Comparison of ENCODE assay signal across 8 cellular contexts in the genomic region with DNA sequence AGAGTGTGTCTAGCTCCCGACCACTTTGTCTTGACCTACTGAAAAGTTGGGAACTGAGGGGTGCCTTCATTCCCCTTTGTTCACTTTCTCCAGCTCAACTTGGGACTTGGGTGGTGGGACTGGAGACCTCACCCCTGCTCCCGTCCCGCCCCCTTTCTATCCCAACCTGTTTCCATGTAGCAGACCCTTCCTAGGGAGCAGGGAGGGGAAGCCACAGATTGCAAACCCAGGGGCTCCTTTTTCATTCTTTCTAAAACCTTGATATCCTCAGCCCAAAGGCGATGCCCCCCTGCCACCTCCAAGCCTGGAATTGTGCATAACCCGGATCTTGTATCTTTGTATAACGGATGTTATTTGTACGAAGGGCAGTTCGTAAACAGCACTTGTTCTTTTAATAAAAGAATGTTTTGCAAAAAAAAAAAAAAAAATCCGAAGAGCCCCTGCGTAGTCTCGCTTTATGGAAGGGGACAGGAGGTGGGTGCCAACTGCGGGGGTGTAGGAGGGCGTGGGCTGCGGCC. TPM values are rescaled to one million over a fixed set of nuclear protein-coding genes. Genes with fewer than 3 reads are reported as not detected.
A peak's percentile ranks its signal among the peaks of the same experiment; 100 is the strongest.
DNase-seq lines count a peak whose midpoint lies in the region; FAIRE-seq and TF ChIP-seq lines count a peak whose summit lies in the region.

No MANE protein-coding gene starts in this region.

- peaks cover 17 to 42% (median 27%) of the 10 kb centered on the region in 3 donors for H3K4me1 Mint-ChIP-seq in IgD-negative memory B cell

- peak overlapping the region; percentile 64 to 89 (median 76) for H3K4me3 Mint-ChIP-seq in IgD-negative memory B cell

- H3K9me3 Mint-ChIP-seq in IgD-negative memory B cell, result no peaks in the 10 kb centered on the region

- no peak for DNase-seq in bronchial epithelial cell (ENCODE audit: low read depth)
- DNase-seq in GM19238 (ENCODE audit: insufficient read length, low spot score), result no peak
- DNase-seq in ACHN, result no peak
- DNase-seq in head of caudate nucleus, result no peak
- DNase-seq in COR-L47 (lab: John Stamatoyannopoulos, UW), result no peak

- H3K36me3 ChIP-seq in bronchial epithelial cell (ENCODE audit: control insufficient read depth, insufficient read depth, low read length) (peaks cover 9% of the 10 kb centered on the region), muscle layer of colon (ENCODE audit: insufficient read depth, low read length) (peaks cover 13% of the 10 kb centered on the region)

- H3K9me3 ChIP-seq in muscle layer of colon (ENCODE audit: low read length), result no peaks in the 10 kb centered on the region

- H3K27ac ChIP-seq in 22Rv1 (peak overlapping the region; percentile 95), muscle layer of colon (ENCODE audit: low read depth, low read length) (peak overlapping the region; percentile 80)

- peaks cover 46% of the 10 kb centered on the region for H3K4me1 ChIP-seq in muscle layer of colon (ENCODE audit: insufficient read depth, low read length)

- H3K27me3 ChIP-seq in bronchial epithelial cell (ENCODE audit: control insufficient read depth, insufficient read depth, low read length) (no peaks in the 10 kb centered on the region), muscle layer of colon (ENCODE audit: control insufficient read depth in 1 of 2, insufficient read depth in 2 of 2, low read length in 2 of 2) (no peaks in the 10 kb centered on the region)

- peaks cover under 1% of the 10 kb centered on the region for H3K36me3 Mint-ChIP-seq in IgD-negative memory B cell

- peak overlapping the region; percentile 86 for H3K4me3 ChIP-seq in bronchial epithelial cell (ENCODE audit: low read depth, low read length)
- H3K4me3 ChIP-seq in muscle layer of colon (ENCODE audit: low read depth in 1 of 2, low read length in 2 of 2), result peak overlapping the region; percentile 58 to 71

- no peak for FAIRE-seq in bronchial epithelial cell (lab: Jason Lieb, UNC)

- no peak overlapping the region for H3K9ac ChIP-seq in muscle layer of colon (ENCODE audit: low read length)

- H3K27me3 Mint-ChIP-seq in IgD-negative memory B cell, result no peaks in the 10 kb centered on the region

- in situ Hi-C loops in ACHN (cut with HindIII; ENCODE audit: low pct_ligation_motif_present, low pct_unique_long_range_greater_than_20kb, low sequenced_read_pairs), result no loop called here

- TF ChIP-seq CTCF in 22Rv1 (IDR thresholded peaks at IDR 0.05), result no peak
- TF ChIP-seq CTCF in bronchial epithelial cell (IDR thresholded peaks at IDR 0.05; ENCODE audit: insufficient read depth, low read length, severe bottlenecking), result no peak

- H3K27ac Mint-ChIP-seq in IgD-negative memory B cell, result peak overlapping the region in 2 of 3 donors; percentile 71 to 81

- intact Hi-C loops in head of caudate nucleus (cut with DNase I), result no loop called here

RNA-seq across cellular contexts. Expression of gene CISD3, which starts 0.7 kb away (rescaled TPM):
- polyA plus RNA-seq in IgD-negative memory B cell, result 29.1 TPM
- total RNA-seq in bronchial epithelial cell, result 2.9 and 4.4 TPM in 2 replicates

RNA-seq across cellular contexts. Expression of gene PCGF2, which starts 18.7 kb away (rescaled TPM):
- polyA plus RNA-seq in IgD-negative memory B cell, result not detected
- 1.1 and 2.3 TPM in 2 replicates for total RNA-seq in bronchial epithelial cell

RNA-seq across cellular contexts. Expression of gene PSMB3, which starts 23.1 kb away (rescaled TPM):
- polyA plus RNA-seq in IgD-negative memory B cell, result 426 TPM
- total RNA-seq in bronchial epithelial cell, result 273 and 288 TPM in 2 replicates

RNA-seq across cellular contexts. Expression of gene MLLT6, which starts 24.4 kb away (rescaled TPM):
- 7.9 TPM for polyA plus RNA-seq in IgD-negative memory B cell
- 10.8 and 14.2 TPM in 2 replicates for total RNA-seq in bronchial epithelial cell

RNA-seq across cellular contexts. Expression of gene EPOP, which starts 54.7 kb away (rescaled TPM):
- not detected for polyA plus RNA-seq in IgD-negative memory B cell
- 2.4 and 4.2 TPM in 2 replicates for total RNA-seq in bronchial epithelial cell
